In genomic region chr10:132237396-132237795, GRCh38 we compare ENCODE assay signal across 18 cellular contexts. TPM values are rescaled to one million over a fixed set of nuclear protein-coding genes. Genes with fewer than 3 reads are reported as not detected.
"Had no signal": no experiment of that assay in that cellular context is flagged by ENCODE, and none has a peak within 500 bp of the region (broad histone marks: within the 10 kb centered on the region; RNA-seq: fewer than 3 reads in every experiment).

No MANE protein-coding gene starts in this region.

- H3K27ac ChIP-seq: SJSA1, SK-N-MC had no signal

- H3K4me1 ChIP-seq: SJSA1 had no signal

- H3K4me3 ChIP-seq: SJSA1, SK-N-MC had no signal

- H3K36me3 ChIP-seq: SJSA1 had no signal

- DNase-seq: KBM-7, NCI-H1092, NCI-H1105 treated with DMSO at 0.1 percent for 48 hours, NCI-H1417 treated with DMSO at 0.1 percent for 48 hours, NCI-H146, NCI-H1694 treated with DMSO at 0.1 percent for 48 hours, NCI-H1930, NCI-H2081, NCI-H2107, NCI-H2227 treated with DMSO at 0.1 percent for 48 hours, NCI-H526 treated with DMSO at 0.1 percent for 48 hours, NCI-H748 treated with DMSO at 0.1 percent for 48 hours, Right ventricle myocardium superior, RPMI8226, SIG-M5 had no signal

- H3K9me3 ChIP-seq: SJSA1 had no signal

RNA-seq across cellular contexts. Expression of gene DPYSL4, which starts 50.6 kb away (rescaled TPM):
- total RNA-seq: HT-29 had no signal
